In the genomic region with DNA sequence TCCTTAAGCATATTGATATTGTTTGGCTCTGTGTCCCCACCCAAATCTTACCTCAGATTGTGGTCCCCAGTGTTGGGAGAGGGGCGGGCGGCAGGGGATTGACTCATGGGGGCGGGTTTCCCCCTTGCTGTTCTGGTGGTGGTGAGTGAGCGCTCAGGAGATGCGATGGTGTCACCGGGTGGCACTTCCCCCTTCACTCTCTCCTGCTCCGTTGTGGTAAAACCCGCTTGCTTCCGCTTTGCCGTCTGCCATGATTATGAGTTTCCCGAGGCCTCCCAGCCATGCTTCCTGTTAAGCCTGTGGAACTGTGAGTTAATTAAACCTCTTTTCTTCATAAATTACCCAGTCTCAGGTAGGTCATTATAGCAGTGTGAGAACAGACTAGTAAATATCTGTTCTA, we compare ENCODE assay signal across 22 cellular contexts.
"Had no signal": no experiment of that assay in that cellular context is flagged by ENCODE, and none has a peak within 500 bp of the region (broad histone marks: within the 10 kb centered on the region; RNA-seq: fewer than 3 reads in every experiment).

No MANE protein-coding gene starts in this region.

- DNase-seq: colonic mucosa; dermis blood vessel endothelial cell; effector memory CD4-positive, alpha-beta T cell; foreskin keratinocyte; glutamatergic neuron; heart right ventricle; hippocampal formation; left cardiac atrium; left lung; mesendoderm; midbrain; naive thymus-derived CD4-positive, alpha-beta T cell; nucleus accumbens; sigmoid colon; stimulated activated CD4-positive, alpha-beta T cell treated with anti-CD3 and anti-CD28 coated beads, Interleukin-2, amount 100 ng/mL, for 24 hours; stimulated activated CD4-positive, alpha-beta T cell treated with anti-CD3 and anti-CD28 coated beads, Interleukin-4, amount 100 ng/mL, for 4 hours; stimulated activated naive CD8-positive, alpha-beta T cell treated with anti-CD3 and anti-CD28 coated beads, Interleukin-15, Interleukin-2, amounts not matched to agents 100 U/mL and 50 U/mL, for 24 hours; substantia nigra; testis; tibial artery; upper lobe of left lung had no signal

- ATAC-seq: heart right ventricle; left cardiac atrium; left lung; naive thymus-derived CD4-positive, alpha-beta T cell; stimulated activated memory B cell treated with anti-CD40 and anti-IgM and Interleukin-4, amounts not matched to agents 10 μg/mL and 1 μg/mL and 100 μg/mL, for 72 hours; stimulated activated naive CD8-positive, alpha-beta T cell treated with anti-CD3 and anti-CD28 coated beads, Interleukin-15, Interleukin-2, amounts not matched to agents 100 U/mL and 50 U/mL, for 24 hours had no signal
